ENCODE assay signal across 24 cellular contexts in the genomic region with DNA sequence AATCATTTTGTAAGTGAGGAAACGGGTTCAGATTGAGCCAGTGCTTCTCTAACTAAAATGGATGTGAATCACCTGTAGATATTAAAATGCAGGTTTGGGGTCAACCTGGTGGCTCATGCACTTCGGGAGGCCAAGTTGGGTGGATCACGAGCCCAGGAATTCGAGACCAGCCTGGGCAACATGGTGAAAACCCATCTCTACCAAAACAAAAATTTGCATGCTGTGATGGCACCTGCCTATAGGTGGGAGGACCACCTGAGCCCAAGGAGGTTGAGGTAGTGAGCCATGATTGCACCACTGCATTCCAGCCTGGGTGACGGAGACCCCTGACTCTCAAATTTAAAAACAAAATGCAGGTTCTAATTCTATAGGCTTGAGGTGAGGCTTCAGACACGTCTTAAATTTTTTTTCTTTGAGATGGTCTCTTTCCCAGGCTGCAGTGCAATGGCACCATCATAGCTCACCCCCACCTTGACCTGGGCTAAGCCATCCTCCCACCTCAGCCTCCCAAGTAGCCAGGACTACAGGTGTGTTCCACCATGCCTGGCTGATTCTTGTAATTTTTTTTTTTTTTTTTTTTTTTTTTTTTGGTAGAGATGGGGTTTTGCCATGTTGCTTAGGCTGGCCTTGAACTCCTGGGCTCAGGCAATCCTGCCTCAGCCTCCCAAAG. TPM values are rescaled to one million over a fixed set of nuclear protein-coding genes. Genes with fewer than 3 reads are reported as not detected.
A peak's percentile ranks its signal among the peaks of the same experiment; 100 is the strongest.
DNase-seq lines count a peak whose midpoint lies in the region; ATAC-seq, FAIRE-seq and TF ChIP-seq lines count a peak whose summit lies in the region.
"Had no signal": no experiment of that assay in that cellular context is flagged by ENCODE, and none has a peak within 500 bp of the region (broad histone marks: within the 10 kb centered on the region; RNA-seq: fewer than 3 reads in every experiment).

No MANE protein-coding gene starts in this region.

- no peak for ATAC-seq in stimulated activated naive CD8-positive, alpha-beta T cell treated with anti-CD3 and anti-CD28 coated beads, Interleukin-15, Interleukin-2, amounts not matched to agents 100 U/mL and 50 U/mL, for 24 hours
- ATAC-seq in HG02610 (IDR thresholded peaks at IDR 0.05; ENCODE audit: unreplicated experiment) = no peak

- H3K4me3 Mint-ChIP-seq in H9 = no peak overlapping the region
- H3K4me3 Mint-ChIP-seq in CD4-positive, alpha-beta memory T cell = no peak overlapping the region
- H3K4me3 Mint-ChIP-seq: CD4-positive, alpha-beta T cell had no signal

- no peak overlapping the region for H3K18ac ChIP-seq in H9 (ENCODE audit: insufficient read length, low read depth, low read length)

- POLR2A ChIA-PET in CD4-positive, alpha-beta memory T cell (lab: Charles Lee; ENCODE audit: partially characterized antibody) = no interaction called here

- peaks cover 2 to 5% of the 10 kb centered on the region in 2 experiments for H3K4me1 Mint-ChIP-seq in H9
- peaks cover 0 to under 1% (median 0%) of the 10 kb centered on the region in 4 donors for H3K4me1 Mint-ChIP-seq in CD4-positive, alpha-beta memory T cell

- H3K4me1 ChIP-seq in H9 (ENCODE audit: insufficient read depth, low read length) = no peaks in the 10 kb centered on the region
- peaks cover under 1 to 7% of the 10 kb centered on the region in 2 donors for H3K4me1 ChIP-seq in kidney (ENCODE audit: control insufficient read depth in 1 of 2, insufficient read depth in 1 of 2, low read depth in 1 of 2, low read length in 2 of 2)
- no peaks in the 10 kb centered on the region for H3K4me1 ChIP-seq in CD4-positive, alpha-beta memory T cell (ENCODE audit: insufficient read depth, low read length)

- H3K23ac ChIP-seq in H9 (ENCODE audit: insufficient read length, low read depth, low read length) = no peak overlapping the region

- FAIRE-seq in GM12892 (lab: Jason Lieb, UNC) (no peak), kidney (lab: Jason Lieb, UNC) (no peak)
- FAIRE-seq: GM19239 had no signal

- no peak for DNase-seq in GM12892 (ENCODE audit: insufficient read length)
- no peak for DNase-seq in H9
- peak; percentile 18 for DNase-seq in kidney
- no peak for DNase-seq in stimulated activated naive CD8-positive, alpha-beta T cell treated with anti-CD3 and anti-CD28 coated beads, Interleukin-15, Interleukin-2, amounts not matched to agents 100 U/mL and 50 U/mL, for 24 hours
- DNase-seq in CD4-positive, alpha-beta memory T cell = no peak
- DNase-seq: BE2C; Calu3; CD4-positive, alpha-beta T cell; DMS79; HFFc6; Karpas-422; NCI-H1092; NCI-H146; NCI-H510A treated with DMSO at 0.1 percent for 48 hours; NCI-H82; SHP77; SK-N-SH; T-helper 1 cell had no signal

- TF ChIP-seq CTCF in H9 (conservative IDR thresholded peaks at IDR 0.05) = 0 out of 3 replicates have a peak, but pooled peaks have one; percentile 12
- no peak for TF ChIP-seq CTCF in kidney (IDR thresholded peaks at IDR 0.05; ENCODE audit: borderline replicate concordance, extremely low read depth, insufficient read depth)

- peaks cover 33 to 50% (median 47%) of the 10 kb centered on the region in 3 experiments for H3K36me3 Mint-ChIP-seq in H9 (ENCODE audit: insufficient read depth in 1 of 3, low read depth in 3 of 3)
- H3K36me3 Mint-ChIP-seq in CD4-positive, alpha-beta memory T cell = peaks cover 20 to 35% of the 10 kb centered on the region in 2 donors

- no peak overlapping the region for H2BK20ac ChIP-seq in H9 (ENCODE audit: low read depth, low read length, poor library complexity, severe bottlenecking)

- H4K20me1 ChIP-seq in H9 (ENCODE audit: control insufficient read depth, insufficient read depth, insufficient read length) = peaks cover 4% of the 10 kb centered on the region

- TF ChIP-seq POLR2A in GM12892 (IDR thresholded peaks at IDR 0.05; ENCODE audit: low read depth, low read length) = peak; percentile 57
- 0 out of 2 replicates have a peak, but pooled peaks have one; percentile 8 for TF ChIP-seq POLR2A in Raji (IDR thresholded peaks at IDR 0.05; ENCODE audit: insufficient read depth, low read depth, low read length)

- H3K56ac ChIP-seq in H9 (ENCODE audit: insufficient read length, low read depth, low read length) = no peak overlapping the region

- H4K5ac ChIP-seq in H9 (ENCODE audit: insufficient read length, low read depth, low read length) = no peak overlapping the region

- no peaks in the 10 kb centered on the region for H3K9me3 ChIP-seq in H9 (ENCODE audit: control insufficient read depth, low read depth, low read length)
- H3K9me3 ChIP-seq in kidney (ENCODE audit: control insufficient read depth in 1 of 2, low read length in 2 of 2) = no peaks in the 10 kb centered on the region
- H3K9me3 ChIP-seq in CD4-positive, alpha-beta memory T cell (ENCODE audit: control insufficient read depth in 1 of 2, low read length in 2 of 2) = no peaks in the 10 kb centered on the region
- H3K9me3 ChIP-seq: BE2C, MG63, SK-N-SH had no signal

- H3K79me2 ChIP-seq in H9 (ENCODE audit: insufficient read depth, low read length) = no peaks in the 10 kb centered on the region

- no peak overlapping the region for H4K91ac ChIP-seq in H9 (ENCODE audit: insufficient read length, low read depth, low read length)

- no peak overlapping the region for H3K27ac Mint-ChIP-seq in H9
- H3K27ac Mint-ChIP-seq in CD4-positive, alpha-beta memory T cell = no peak overlapping the region
- H3K27ac Mint-ChIP-seq: CD4-positive, alpha-beta T cell had no signal

- intact Hi-C loops in kidney (cut with DNase I) = no loop called here
- intact Hi-C loops in CD4-positive, alpha-beta memory T cell (cut with micrococcal nuclease) = no loop called here

- H2AFZ ChIP-seq in H9 (ENCODE audit: low read length) = no peak overlapping the region
- H2AFZ ChIP-seq: PC-9 had no signal

- H3K4ac ChIP-seq in H9 (ENCODE audit: low read depth, low read length) = no peak overlapping the region

- H3K14ac ChIP-seq in H9 (ENCODE audit: insufficient read depth, low read length) = no peak overlapping the region

- H2BK12ac ChIP-seq in H9 (ENCODE audit: insufficient read length, low read depth, low read length) = no peak overlapping the region

- no peaks in the 10 kb centered on the region for H3K27me3 ChIP-seq in H9 (ENCODE audit: insufficient read depth, low read length)
- H3K27me3 ChIP-seq in CD4-positive, alpha-beta memory T cell (ENCODE audit: insufficient read depth, low read length) = no peaks in the 10 kb centered on the region
- H3K27me3 ChIP-seq: MG63 had no signal

- H4K8ac ChIP-seq in H9 (replicated peaks; ENCODE audit: insufficient read length, low read depth, low read length) = no peak overlapping the region

- H3K27ac ChIP-seq in H9 (ENCODE audit: insufficient read length, low read depth, low read length) (no peak overlapping the region), kidney (ENCODE audit: low read depth in 2 of 2, low read length in 2 of 2) (no peak overlapping the region)
- H3K27ac ChIP-seq in CD4-positive, alpha-beta memory T cell (ENCODE audit: low read depth, low read length) = no peak overlapping the region
- H3K27ac ChIP-seq: PC-9 had no signal

- no peak overlapping the region for H2BK120ac ChIP-seq in H9 (ENCODE audit: low read depth, low read length, poor library complexity, severe bottlenecking)

- H3K79me1 ChIP-seq in H9 (ENCODE audit: insufficient read depth, low read depth, low read length, poor library complexity, severe bottlenecking) = no peaks in the 10 kb centered on the region

- H3K4me3 ChIP-seq in kidney (ENCODE audit: low read length in 2 of 2) = no peak overlapping the region
- H3K4me3 ChIP-seq in CD4-positive, alpha-beta memory T cell (ENCODE audit: low read length in 2 of 2) = no peak overlapping the region
- H3K4me3 ChIP-seq: MG63, PC-9 had no signal

- H3K23me2 ChIP-seq in H9 (ENCODE audit: insufficient read length, low read depth, low read length, poor library complexity, severe bottlenecking) = no peaks in the 10 kb centered on the region

- H2AK5ac ChIP-seq in H9 (ENCODE audit: insufficient read length, low read length) = no peak overlapping the region

- H3K4me2 ChIP-seq in H9 (ENCODE audit: insufficient read depth, insufficient read length, low read length) = no peak overlapping the region
- H3K4me2 ChIP-seq: PC-9, SK-N-SH had no signal

- H2BK5ac ChIP-seq in H9 (ENCODE audit: insufficient read length, low read length) = no peak overlapping the region

- CTCF ChIA-PET in CD4-positive, alpha-beta memory T cell (lab: Charles Lee; ENCODE audit: partially characterized antibody) = no interaction called here

- H3K36me3 ChIP-seq in kidney (ENCODE audit: control insufficient read depth in 1 of 2, insufficient read depth in 2 of 2, low read length in 2 of 2) = peaks cover 11 to 30% of the 10 kb centered on the region in 2 donors
- H3K36me3 ChIP-seq in CD4-positive, alpha-beta memory T cell (ENCODE audit: insufficient read depth, low read length) = peaks cover 38% of the 10 kb centered on the region
- H3K36me3 ChIP-seq: BE2C had no signal

- no peaks in the 10 kb centered on the region; the same call in 1 of the 2 replicates for H3K27me3 Mint-ChIP-seq in H9 (ENCODE audit: low read depth)
- H3K27me3 Mint-ChIP-seq in CD4-positive, alpha-beta memory T cell = no peaks in the 10 kb centered on the region
- H3K27me3 Mint-ChIP-seq: CD4-positive, alpha-beta T cell had no signal

- no peaks in the 10 kb centered on the region for H3K9me3 Mint-ChIP-seq in H9
- H3K9me3 Mint-ChIP-seq in CD4-positive, alpha-beta memory T cell = no peaks in the 10 kb centered on the region
- H3K9me3 Mint-ChIP-seq: CD4-positive, alpha-beta T cell; HFFc6 had no signal

- H3T11ph ChIP-seq in H9 (ENCODE audit: low read length) = no peak overlapping the region

- H3K9ac ChIP-seq in H9 (ENCODE audit: extremely low read depth, insufficient read length, low read length) = no peak overlapping the region
- no peak overlapping the region for H3K9ac ChIP-seq in kidney (ENCODE audit: low read length in 2 of 2)
- H3K9ac ChIP-seq: SK-N-SH had no signal

- no CpG with 5 or more reads among the region's 6 CpGs for WGBS in H9 (ENCODE audit: extremely low coverage, insufficient read length, low lambda C conversion rate)

- no peak overlapping the region for H2BK15ac ChIP-seq in H9 (ENCODE audit: low read depth, low read length)

RNA-seq across cellular contexts. Expression of a gene that starts 9.0 kb away (rescaled TPM):
- 182 TPM for polyA plus RNA-seq in GM12892 (2012; ENCODE audit: missing spikeins)
- total RNA-seq in H9 (2021) = 660 and 684 TPM in 2 replicates
- 149 TPM for total RNA-seq in kidney
- polyA plus RNA-seq in kidney (ENCODE audit: insufficient read depth, low read depth, low replicate concordance) = 204 TPM
- total RNA-seq in CD4-positive, alpha-beta memory T cell = 10 to 100 TPM; 50.6 to 51.2 TPM
- 10 to 100 TPM; 55.6 to 58.0 TPM for polyA plus RNA-seq in CD4-positive, alpha-beta memory T cell

RNA-seq across cellular contexts. Expression of a gene that starts 21.1 kb away (rescaled TPM):
- 0.34 TPM for polyA plus RNA-seq in GM12892 (2012; ENCODE audit: missing spikeins)
- total RNA-seq in H9 (2021) (1.1 and 2.2 TPM in 2 replicates), kidney (2.7 TPM)
- polyA plus RNA-seq in kidney (ENCODE audit: insufficient read depth, low read depth, low replicate concordance) = 0.71 TPM
- under 1 TPM in 1 of 2 experiments, not detected in 1; 0.39 TPM for total RNA-seq in CD4-positive, alpha-beta memory T cell
- under 1 TPM in 1 of 2 donors, not detected in 1; 0.87 TPM for polyA plus RNA-seq in CD4-positive, alpha-beta memory T cell
- total RNA-seq: Calu3, HFFc6 had no signal
- polyA plus RNA-seq: AG04450 had no signal

RNA-seq across cellular contexts. Expression of a gene that starts 49.2 kb away (rescaled TPM):
- polyA plus RNA-seq in GM12892 (2012; ENCODE audit: missing spikeins) = 21.9 TPM
- total RNA-seq in H9 (2021) (70.5 and 75.3 TPM in 2 replicates), kidney (1.0 TPM)
- polyA plus RNA-seq in kidney (ENCODE audit: insufficient read depth, low read depth, low replicate concordance) = 1.5 TPM
- total RNA-seq in CD4-positive, alpha-beta memory T cell = under 1 TPM; 0.26 to 0.80 TPM
- polyA plus RNA-seq in CD4-positive, alpha-beta memory T cell = under 1 TPM in 1 of 2 donors, not detected in 1; 0.63 TPM

Comparison
In these comparisons a context has a peak if more than half of its experiments do, and no peak if none do; other contexts are left out.
1. RNA of a gene that starts 49.2 kb away (total RNA-seq): 70.5 to 75.3 TPM in H9; 1.0 TPM in kidney (single experiment) and 0.26 to 0.80 TPM in CD4-positive, alpha-beta memory T cell; every median in the first group is over 10 times any median in the second.